Comparison of ENCODE assay signal across 1 cellular context in genomic region chr17:63665527-63666214, GRCh38.
TF ChIP-seq lines count a peak whose summit lies in the region.

No MANE protein-coding gene starts in this region.

TF ChIP-seq in K562, 482 proteins besides CTCF, POLR2A, EP300 and RAD21 (continued from another document):
- no peak for TF ChIP-seq ARID3A (IDR thresholded peaks at IDR 0.05; ENCODE audit: borderline replicate concordance, low read depth, low read length)
- no peak for TF ChIP-seq ZEB2 (IDR thresholded peaks at IDR 0.05)
- TF ChIP-seq SNRNP70 (optimal IDR thresholded peaks at IDR 0.05; ENCODE audit: low read depth, low read length), result no peak
- no peak for TF ChIP-seq NFYB (IDR thresholded peaks at IDR 0.05; ENCODE audit: extremely low read depth, insufficient read length)
- TF ChIP-seq SPI1 (IDR thresholded peaks at IDR 0.05; ENCODE audit: borderline replicate concordance, low read depth, low read length), result 0 out of 2 replicates have a peak, but pooled peaks have one; percentile 14
